Comparison of ENCODE assay signal across 18 cellular contexts in genomic region chr3:102255736-102256135, GRCh38.
"Had no signal": no experiment of that assay in that cellular context is flagged by ENCODE, and none has a peak within 500 bp of the region (broad histone marks: within the 10 kb centered on the region; RNA-seq: fewer than 3 reads in every experiment).

No MANE protein-coding gene starts in this region.

- H3K9me3 ChIP-seq: mucosa of descending colon, neutrophil, psoas muscle, thoracic aorta, transverse colon had no signal

- H3K9me3 Mint-ChIP-seq: naive thymus-derived CD8-positive, alpha-beta T cell; stimulated activated naive B cell treated with anti-CD40 and anti-IgM and Interleukin-4, amounts not matched to agents 10 μg/mL and 1 μg/mL and 100 μg/mL, for 72 hours; stimulated activated naive CD8-positive, alpha-beta T cell treated with anti-CD3 and anti-CD28 coated beads, Interleukin-15, amount 100 ng/mL, for 72 hours had no signal

- ATAC-seq: foreskin keratinocyte; mucosa of descending colon; naive thymus-derived CD8-positive, alpha-beta T cell; psoas muscle; sciatic nerve; stimulated activated naive B cell treated with anti-CD40 and anti-IgM and Interleukin-4, amounts not matched to agents 10 μg/mL and 1 μg/mL and 100 μg/mL, for 72 hours; stimulated activated naive CD8-positive, alpha-beta T cell treated with anti-CD3 and anti-CD28 coated beads, Interleukin-15, amount 100 ng/mL, for 72 hours had no signal

- H3K4me3 ChIP-seq: mucosa of descending colon, psoas muscle, skin epidermis, thoracic aorta, transverse colon had no signal

- H3K4me1 Mint-ChIP-seq: naive thymus-derived CD8-positive, alpha-beta T cell; stimulated activated naive CD8-positive, alpha-beta T cell treated with anti-CD3 and anti-CD28 coated beads, Interleukin-15, amount 100 ng/mL, for 72 hours had no signal

- DNase-seq: erythroblast; foreskin keratinocyte; kidney glomerular epithelial cell; mammary epithelial cell; mucosa of descending colon; naive thymus-derived CD8-positive, alpha-beta T cell; psoas muscle; retina; stimulated activated CD4-positive, alpha-beta T cell treated with anti-CD3 and anti-CD28 coated beads, Interleukin-2, amount 100 ng/mL, for 24 hours; stimulated activated CD4-positive, alpha-beta T cell treated with anti-CD3 and anti-CD28 coated beads, Interleukin-4, amount 100 ng/mL, for 4 hours; stimulated activated naive B cell treated with anti-CD40 and anti-IgM and Interleukin-4, amounts not matched to agents 10 μg/mL and 1 μg/mL and 100 μg/mL, for 72 hours; stimulated activated naive CD8-positive, alpha-beta T cell treated with anti-CD3 and anti-CD28 coated beads, Interleukin-15, amount 100 ng/mL, for 72 hours; substantia nigra; transverse colon had no signal

- H3K4me3 Mint-ChIP-seq: naive thymus-derived CD8-positive, alpha-beta T cell; stimulated activated naive B cell treated with anti-CD40 and anti-IgM and Interleukin-4, amounts not matched to agents 10 μg/mL and 1 μg/mL and 100 μg/mL, for 72 hours; stimulated activated naive CD8-positive, alpha-beta T cell treated with anti-CD3 and anti-CD28 coated beads, Interleukin-15, amount 100 ng/mL, for 72 hours had no signal

- H3K36me3 Mint-ChIP-seq: naive thymus-derived CD8-positive, alpha-beta T cell; stimulated activated naive B cell treated with anti-CD40 and anti-IgM and Interleukin-4, amounts not matched to agents 10 μg/mL and 1 μg/mL and 100 μg/mL, for 72 hours had no signal

- H3K27ac ChIP-seq: foreskin keratinocyte, neutrophil, psoas muscle, skin epidermis, thoracic aorta, transverse colon had no signal

- H3K27me3 ChIP-seq: foreskin keratinocyte, neutrophil, transverse colon had no signal

- H3K36me3 ChIP-seq: neutrophil, thoracic aorta, transverse colon had no signal

- H3K27ac Mint-ChIP-seq: naive thymus-derived CD8-positive, alpha-beta T cell; stimulated activated naive B cell treated with anti-CD40 and anti-IgM and Interleukin-4, amounts not matched to agents 10 μg/mL and 1 μg/mL and 100 μg/mL, for 72 hours; stimulated activated naive CD8-positive, alpha-beta T cell treated with anti-CD3 and anti-CD28 coated beads, Interleukin-15, amount 100 ng/mL, for 72 hours had no signal

- H3K4me1 ChIP-seq: psoas muscle, transverse colon had no signal
